In genomic region chr12:6534914-6535696, GRCh38 we compare ENCODE assay signal across 8 cellular contexts. TPM values are rescaled to one million over a fixed set of nuclear protein-coding genes. Genes with fewer than 3 reads are reported as not detected.
DNase-seq lines count a peak whose midpoint lies in the region; ATAC-seq and TF ChIP-seq lines count a peak whose summit lies in the region.

No MANE protein-coding gene starts in this region.

- H3K27ac Mint-ChIP-seq in activated naive CD8-positive, alpha-beta T cell treated with anti-CD3 and anti-CD28 coated beads, Interleukin-2, amount 50 U/mL, for 24 hours, result peak overlapping the region; percentile 100

- H3K4me1 Mint-ChIP-seq in activated naive CD8-positive, alpha-beta T cell treated with anti-CD3 and anti-CD28 coated beads, Interleukin-2, amount 50 U/mL, for 24 hours, result peaks cover 70% of the 10 kb centered on the region

- peaks cover 5% of the 10 kb centered on the region for H3K27me3 Mint-ChIP-seq in activated naive CD8-positive, alpha-beta T cell treated with anti-CD3 and anti-CD28 coated beads, Interleukin-2, amount 50 U/mL, for 24 hours

- TF ChIP-seq CTCF in AG10803 (conservative IDR thresholded peaks at IDR 0.05; ENCODE audit: low read length) (no peak), heart left ventricle (IDR thresholded peaks at IDR 0.05) (peak in 1 of 12 donors; percentile 6), upper lobe of right lung (IDR thresholded peaks at IDR 0.05) (no peak)

- peak overlapping the region; percentile 97 for H3K4me3 Mint-ChIP-seq in activated naive CD8-positive, alpha-beta T cell treated with anti-CD3 and anti-CD28 coated beads, Interleukin-2, amount 50 U/mL, for 24 hours

- intact Hi-C loops in heart left ventricle (cut with DNase I), result loop anchor here (1.0 to 10.0 kb wide), 12 partner anchors 18 to 200 kb away; partner anchors contain the start of genes MRPL51 (in 6 of the 10), NCAPD2 (in 5 of the 10) and VAMP1 (in 3 of the 10)
- intact Hi-C loops in posterior cingulate gyrus (cut with DNase I), result loop anchor here (1.0 kb wide), 1 partner anchor 65 kb away; the partner anchor contains the start of gene VAMP1
- intact Hi-C loops in upper lobe of right lung (cut with DNase I), result no loop called here

- H3K9me3 Mint-ChIP-seq in activated naive CD8-positive, alpha-beta T cell treated with anti-CD3 and anti-CD28 coated beads, Interleukin-2, amount 50 U/mL, for 24 hours, result no peaks in the 10 kb centered on the region

- no peak for TF ChIP-seq POLR2A in heart left ventricle (IDR thresholded peaks at IDR 0.05)

- WGBS in heart left ventricle, 4 donors, result 0% methylated on average over 40 to 55 of the region's 55 CpGs

- H3K36me3 ChIP-seq in heart left ventricle (peaks cover 0 to 64% (median 54%) of the 10 kb centered on the region in 9 donors), upper lobe of right lung (peaks cover 57% of the 10 kb centered on the region)

- DNase-seq in AG10803 (ENCODE audit: low read depth) (peak; percentile 75), KG1 (lab: John Stamatoyannopoulos, UW) (peak; percentile 26), SKM-1 (lab: John Stamatoyannopoulos, UW; ENCODE audit: unreplicated experiment) (peak; percentile 27), heart left ventricle (peak; percentile 73 to 89 (median 81)), posterior cingulate gyrus (peak in 9 of 10 donors; percentile 59 to 95 (median 67)), upper lobe of right lung (peak; percentile 91)
- peak; percentile 74 for DNase-seq in activated naive CD8-positive, alpha-beta T cell treated with anti-CD3 and anti-CD28 coated beads, Interleukin-2, amount 50 U/mL, for 24 hours

- H3K36me3 Mint-ChIP-seq in activated naive CD8-positive, alpha-beta T cell treated with anti-CD3 and anti-CD28 coated beads, Interleukin-2, amount 50 U/mL, for 24 hours (ENCODE audit: low read depth), result peaks cover 73% of the 10 kb centered on the region

- peak overlapping the region; percentile 94 for H3K4me3 ChIP-seq in AG10803 (ENCODE audit: low read length)
- peak overlapping the region; percentile 64 to 100 (median 90) for H3K4me3 ChIP-seq in heart left ventricle
- H3K4me3 ChIP-seq in upper lobe of right lung, result peak overlapping the region; percentile 91

- ATAC-seq in GM19025 (IDR thresholded peaks at IDR 0.05; ENCODE audit: low read depth, unreplicated experiment), result peak; percentile 0
- ATAC-seq in activated naive CD8-positive, alpha-beta T cell treated with anti-CD3 and anti-CD28 coated beads, Interleukin-2, amount 50 U/mL, for 24 hours, result peak; percentile 1
- ATAC-seq in heart left ventricle, result peak in 3 of 4 donors; percentile 7 to 29 (median 21)
- ATAC-seq in upper lobe of right lung, result peak; percentile 58

- H3K9me3 ChIP-seq in heart left ventricle, result no peaks in the 10 kb centered on the region
- H3K9me3 ChIP-seq in upper lobe of right lung, result no peaks in the 10 kb centered on the region

- H3K4me1 ChIP-seq in heart left ventricle (peaks cover 0 to 65% (median 49%) of the 10 kb centered on the region in 12 donors), upper lobe of right lung (peaks cover 40% of the 10 kb centered on the region)

- H3K27ac ChIP-seq in heart left ventricle (peak overlapping the region; percentile 90 to 100 (median 96)), upper lobe of right lung (peak overlapping the region; percentile 94)

- H3K27me3 ChIP-seq in heart left ventricle (no peaks in the 10 kb centered on the region), upper lobe of right lung (no peaks in the 10 kb centered on the region)

RNA-seq across cellular contexts. Expression of gene GAPDH, which starts 0.8 kb away (rescaled TPM):
- total RNA-seq in heart left ventricle (1,000 to 10,000 TPM; 3,379 to 7,430 (median 4,887) TPM), upper lobe of right lung (736 TPM)
- polyA plus RNA-seq in heart left ventricle, result 1,000 to 10,000 TPM; 4,589 to 6,374 TPM

RNA-seq across cellular contexts. Expression of gene IFFO1, which starts 20.7 kb away (rescaled TPM):
- total RNA-seq in heart left ventricle, result 10 to 100 TPM; 13.2 to 27.5 (median 15.0) TPM
- polyA plus RNA-seq in heart left ventricle, result 10 to 100 TPM; 10.3 to 15.4 TPM
- 23.5 TPM for total RNA-seq in upper lobe of right lung

RNA-seq across cellular contexts. Expression of gene NOP2, which starts 33.0 kb away (rescaled TPM):
- total RNA-seq in heart left ventricle (10 to 100 TPM; 12.9 to 23.8 (median 16.5) TPM), upper lobe of right lung (32.2 TPM)
- polyA plus RNA-seq in heart left ventricle, result 10 to 100 TPM; 15.4 to 30.1 TPM

RNA-seq across cellular contexts. Expression of gene NCAPD2, which starts 41.2 kb away (rescaled TPM):
- total RNA-seq in heart left ventricle (10 to 100 TPM in 8 of 9 donors, 1 to 10 TPM in 1; 8.4 to 22.4 (median 11.3) TPM), upper lobe of right lung (26.7 TPM)
- 1 to 10 TPM; 3.3 to 8.1 TPM for polyA plus RNA-seq in heart left ventricle

RNA-seq across cellular contexts. Expression of gene MRPL51, which starts 42.0 kb away (rescaled TPM):
- total RNA-seq in heart left ventricle (100 to 1,000 TPM in 8 of 9 donors, 10 to 100 TPM in 1; 95.6 to 300 (median 228) TPM), upper lobe of right lung (114 TPM)
- 100 to 1,000 TPM; 164 to 210 TPM for polyA plus RNA-seq in heart left ventricle

Comparison
In these comparisons a context has a peak if more than half of its experiments do, and no peak if none do; other contexts are left out.
1. Peak in every context shown above with its lines: DNase-seq, ATAC-seq, H3K4me3 ChIP-seq and H3K27ac ChIP-seq.
2. DNase-seq: peak in every context shown above with its lines; median percentile 91 in upper lobe of right lung; 81 in heart left ventricle; 75 in AG10803; 74 in activated naive CD8-positive, alpha-beta T cell treated with anti-CD3 and anti-CD28 coated beads, Interleukin-2, amount 50 U/mL, for 24 hours; 67 in posterior cingulate gyrus; 27 in SKM-1; 26 in KG1.
3. ATAC-seq: peak in every context shown above with its lines; median percentile 58 in upper lobe of right lung; 21 in heart left ventricle; 1 in activated naive CD8-positive, alpha-beta T cell treated with anti-CD3 and anti-CD28 coated beads, Interleukin-2, amount 50 U/mL, for 24 hours; 0 in GM19025.